In the genomic region with DNA sequence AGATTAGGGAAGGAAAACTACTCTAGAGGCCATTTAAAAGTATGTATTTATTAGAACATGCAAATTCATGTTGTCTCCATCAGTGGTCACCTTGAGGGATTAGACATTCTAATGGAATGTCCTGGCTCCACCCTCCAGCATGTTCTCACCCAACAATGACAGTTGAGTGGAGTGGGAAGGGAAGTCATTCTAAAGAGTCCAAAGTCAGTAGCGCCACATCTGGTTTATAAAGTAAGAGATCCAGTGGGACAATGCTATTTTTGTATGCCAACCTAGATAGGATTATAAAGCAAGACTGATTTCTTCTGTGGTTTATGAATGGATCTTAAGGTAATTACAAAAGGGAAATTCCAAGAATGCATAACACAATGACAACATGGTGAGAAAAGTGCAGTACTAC, we compare ENCODE assay signal across 2 cellular contexts.
TF ChIP-seq lines count a peak whose summit lies in the region.

No MANE protein-coding gene starts in this region.

TF ChIP-seq in HepG2, 621 proteins besides CTCF, POLR2A, EP300 and RAD21:
- TF ChIP-seq, protein P1, sequence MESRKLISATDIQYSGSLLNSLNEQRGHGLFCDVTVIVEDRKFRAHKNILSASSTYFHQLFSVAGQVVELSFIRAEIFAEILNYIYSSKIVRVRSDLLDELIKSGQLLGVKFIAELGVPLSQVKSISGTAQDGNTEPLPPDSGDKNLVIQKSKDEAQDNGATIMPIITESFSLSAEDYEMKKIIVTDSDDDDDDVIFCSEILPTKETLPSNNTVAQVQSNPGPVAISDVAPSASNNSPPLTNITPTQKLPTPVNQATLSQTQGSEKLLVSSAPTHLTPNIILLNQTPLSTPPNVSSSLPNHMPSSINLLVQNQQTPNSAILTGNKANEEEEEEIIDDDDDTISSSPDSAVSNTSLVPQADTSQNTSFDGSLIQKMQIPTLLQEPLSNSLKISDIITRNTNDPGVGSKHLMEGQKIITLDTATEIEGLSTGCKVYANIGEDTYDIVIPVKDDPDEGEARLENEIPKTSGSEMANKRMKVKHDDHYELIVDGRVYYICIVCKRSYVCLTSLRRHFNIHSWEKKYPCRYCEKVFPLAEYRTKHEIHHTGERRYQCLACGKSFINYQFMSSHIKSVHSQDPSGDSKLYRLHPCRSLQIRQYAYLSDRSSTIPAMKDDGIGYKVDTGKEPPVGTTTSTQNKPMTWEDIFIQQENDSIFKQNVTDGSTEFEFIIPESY (CRISPR knock-in tag; IDR thresholded peaks at IDR 0.05): 0 out of 2 replicates have a peak, but pooled peaks have one; percentile 38
- TF ChIP-seq TP53 (CRISPR knock-in tag; conservative IDR thresholded peaks at IDR 0.05): no peak
- TF ChIP-seq SRSF1 (optimal IDR thresholded peaks at IDR 0.05; ENCODE audit: low read depth, low read length): no peak
- no peak for TF ChIP-seq POLR2G (IDR thresholded peaks at IDR 0.05; ENCODE audit: low read depth, low read length)
TF ChIP-seq in HepG2: peak in this region for 1.

TF ChIP-seq in SK-N-SH treated with all-trans-retinoic acid at 6 μM for 48 hours, 23 proteins besides CTCF, POLR2A, EP300 and RAD21:
- TF ChIP-seq, protein P2, sequence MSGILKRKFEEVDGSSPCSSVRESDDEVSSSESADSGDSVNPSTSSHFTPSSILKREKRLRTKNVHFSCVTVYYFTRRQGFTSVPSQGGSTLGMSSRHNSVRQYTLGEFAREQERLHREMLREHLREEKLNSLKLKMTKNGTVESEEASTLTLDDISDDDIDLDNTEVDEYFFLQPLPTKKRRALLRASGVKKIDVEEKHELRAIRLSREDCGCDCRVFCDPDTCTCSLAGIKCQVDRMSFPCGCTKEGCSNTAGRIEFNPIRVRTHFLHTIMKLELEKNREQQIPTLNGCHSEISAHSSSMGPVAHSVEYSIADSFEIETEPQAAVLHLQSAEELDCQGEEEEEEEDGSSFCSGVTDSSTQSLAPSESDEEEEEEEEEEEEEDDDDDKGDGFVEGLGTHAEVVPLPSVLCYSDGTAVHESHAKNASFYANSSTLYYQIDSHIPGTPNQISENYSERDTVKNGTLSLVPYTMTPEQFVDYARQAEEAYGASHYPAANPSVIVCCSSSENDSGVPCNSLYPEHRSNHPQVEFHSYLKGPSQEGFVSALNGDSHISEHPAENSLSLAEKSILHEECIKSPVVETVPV (CRISPR knock-in tag; IDR thresholded peaks at IDR 0.05): no peak
- TF ChIP-seq, protein P3, sequence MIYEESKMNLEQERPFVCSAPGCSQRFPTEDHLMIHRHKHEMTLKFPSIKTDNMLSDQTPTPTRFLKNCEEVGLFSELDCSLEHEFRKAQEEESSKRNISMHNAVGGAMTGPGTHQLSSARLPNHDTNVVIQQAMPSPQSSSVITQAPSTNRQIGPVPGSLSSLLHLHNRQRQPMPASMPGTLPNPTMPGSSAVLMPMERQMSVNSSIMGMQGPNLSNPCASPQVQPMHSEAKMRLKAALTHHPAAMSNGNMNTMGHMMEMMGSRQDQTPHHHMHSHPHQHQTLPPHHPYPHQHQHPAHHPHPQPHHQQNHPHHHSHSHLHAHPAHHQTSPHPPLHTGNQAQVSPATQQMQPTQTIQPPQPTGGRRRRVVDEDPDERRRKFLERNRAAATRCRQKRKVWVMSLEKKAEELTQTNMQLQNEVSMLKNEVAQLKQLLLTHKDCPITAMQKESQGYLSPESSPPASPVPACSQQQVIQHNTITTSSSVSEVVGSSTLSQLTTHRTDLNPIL (CRISPR knock-in tag; IDR thresholded peaks at IDR 0.05; ENCODE audit: low read depth): no peak
- no peak for TF ChIP-seq ESRRG (CRISPR knock-in tag; IDR thresholded peaks at IDR 0.05)
- TF ChIP-seq, protein P4, sequence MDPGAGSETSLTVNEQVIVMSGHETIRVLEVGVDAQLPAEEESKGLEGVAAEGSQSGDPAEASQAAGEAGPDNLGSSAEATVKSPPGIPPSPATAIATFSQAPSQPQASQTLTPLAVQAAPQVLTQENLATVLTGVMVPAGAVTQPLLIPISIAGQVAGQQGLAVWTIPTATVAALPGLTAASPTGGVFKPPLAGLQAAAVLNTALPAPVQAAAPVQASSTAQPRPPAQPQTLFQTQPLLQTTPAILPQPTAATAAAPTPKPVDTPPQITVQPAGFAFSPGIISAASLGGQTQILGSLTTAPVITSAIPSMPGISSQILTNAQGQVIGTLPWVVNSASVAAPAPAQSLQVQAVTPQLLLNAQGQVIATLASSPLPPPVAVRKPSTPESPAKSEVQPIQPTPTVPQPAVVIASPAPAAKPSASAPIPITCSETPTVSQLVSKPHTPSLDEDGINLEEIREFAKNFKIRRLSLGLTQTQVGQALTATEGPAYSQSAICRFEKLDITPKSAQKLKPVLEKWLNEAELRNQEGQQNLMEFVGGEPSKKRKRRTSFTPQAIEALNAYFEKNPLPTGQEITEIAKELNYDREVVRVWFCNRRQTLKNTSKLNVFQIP (CRISPR knock-in tag; IDR thresholded peaks at IDR 0.05; ENCODE audit: borderline replicate concordance, low read depth): no peak
- TF ChIP-seq RARB (CRISPR knock-in tag; IDR thresholded peaks at IDR 0.05): no peak
- no peak for TF ChIP-seq ZNF565 (CRISPR knock-in tag; conservative IDR thresholded peaks at IDR 0.05; ENCODE audit: low read depth)
- no peak for TF ChIP-seq TCF4 (CRISPR knock-in tag; IDR thresholded peaks at IDR 0.05; ENCODE audit: borderline replicate concordance)
- no peak for TF ChIP-seq ZNF8 (CRISPR knock-in tag; IDR thresholded peaks at IDR 0.05)
- no peak for TF ChIP-seq TOX (CRISPR knock-in tag; IDR thresholded peaks at IDR 0.05; ENCODE audit: borderline replicate concordance)
